8 cellular contexts compared by ENCODE assay signal in genomic region chr4:67545199-67545995, GRCh38. TPM values are rescaled to one million over a fixed set of nuclear protein-coding genes. Genes with fewer than 3 reads are reported as not detected.
DNase-seq lines count a peak whose midpoint lies in the region; ATAC-seq and TF ChIP-seq lines count a peak whose summit lies in the region.

Gene CENPC (minus strand): TSS chr4:67545503. CDS start chr4:67545355, 148 bp downstream.

- H3K4me3 ChIP-seq in kidney epithelial cell (ENCODE audit: low read depth, low read length), result peak within 1 kb of the TSS; percentile 79

- H3K36me3 ChIP-seq in kidney epithelial cell (ENCODE audit: control insufficient read depth, insufficient read depth, low read length), result no peaks in the 10 kb centered on the region

- no peaks in the 10 kb centered on the region for H3K27me3 ChIP-seq in kidney epithelial cell (ENCODE audit: control insufficient read depth, insufficient read depth, low read length)

- no peak for TF ChIP-seq CTCF in kidney epithelial cell (IDR thresholded peaks at IDR 0.05; ENCODE audit: insufficient read depth, low read length, poor library complexity, severe bottlenecking)

- peak; percentile 96 for TF ChIP-seq POLR2A in GM19099 (IDR thresholded peaks at IDR 0.05; ENCODE audit: extremely low read depth, insufficient read length, low read depth)

- DNase-seq in AG20443 (ENCODE audit: low spot score), result peak; percentile 98
- peak; percentile 99 for DNase-seq in NCI-H510A (lab: John Stamatoyannopoulos, UW)
- peak; percentile 82 for DNase-seq in activated CD4-positive, alpha-beta T cell treated with anti-CD3 and anti-CD28 coated beads for 1 hour
- DNase-seq in cerebellum (ENCODE audit: low spot score), result peak; percentile 95
- DNase-seq in kidney epithelial cell (ENCODE audit: low read depth), result peak; percentile 91
- peak; percentile 92 to 93 for DNase-seq in stimulated activated CD4-positive, alpha-beta T cell treated with anti-CD3 and anti-CD28 coated beads, Interleukin-15, amount 100 ng/mL, for 48 hours (ENCODE audit: low read depth in 2 of 2)

- peak; percentile 96 for ATAC-seq in HG03432 (IDR thresholded peaks at IDR 0.05; ENCODE audit: unreplicated experiment)

RNA-seq across cellular contexts. Expression of gene CENPC, which starts in this region (rescaled TPM):
- total RNA-seq in cerebellum (48.2 TPM), kidney epithelial cell (7.8 and 7.9 TPM in 2 replicates)

Comparison
In these comparisons a context has a peak if more than half of its experiments do, and no peak if none do; other contexts are left out.
1. Peak in every context shown above with its lines: DNase-seq, ATAC-seq and H3K4me3 ChIP-seq.